ENCODE assay signal across 23 cellular contexts in genomic region chr3:111899966-111900365, GRCh38. TPM values are rescaled to one million over a fixed set of nuclear protein-coding genes. Genes with fewer than 3 reads are reported as not detected.
A peak's percentile ranks its signal among the peaks of the same experiment; 100 is the strongest.
DNase-seq lines count a peak whose midpoint lies in the region; ATAC-seq, FAIRE-seq and TF ChIP-seq lines count a peak whose summit lies in the region.
"Had no signal": no experiment of that assay in that cellular context is flagged by ENCODE, and none has a peak within 500 bp of the region (broad histone marks: within the 10 kb centered on the region; RNA-seq: fewer than 3 reads in every experiment).

No MANE protein-coding gene starts in this region.

- no peaks in the 10 kb centered on the region for H3K27me3 Mint-ChIP-seq in osteocyte (ENCODE audit: unreplicated experiment)
- no peaks in the 10 kb centered on the region for H3K27me3 Mint-ChIP-seq in activated T-helper 1 cell treated with anti-CD3 and anti-CD28 coated beads, Interleukin-12 subunit alpha, Interleukin-12 subunit beta, Interleukin-2, Interleukin-4 antibody, amounts not matched to agents 30 ng/mL and 10 ng/mL and 1 ng/mL, durations not matched to agents 14 hours and 24 hours and 36 hours (ENCODE audit: insufficient read depth)
- H3K27me3 Mint-ChIP-seq: CD4-positive, alpha-beta memory T cell had no signal

- TF ChIP-seq CTCF in PC-9 (conservative IDR thresholded peaks at IDR 0.05): no peak
- TF ChIP-seq CTCF in osteocyte (IDR thresholded peaks at IDR 0.05): no peak

- peaks cover 25% of the 10 kb centered on the region for H3K9me3 ChIP-seq in PC-9 (ENCODE audit: insufficient read depth, low read depth)

- H2AFZ ChIP-seq in PC-9: no peak overlapping the region

- peaks cover 65% of the 10 kb centered on the region for H3F3A ChIP-seq in PC-9 (ENCODE audit: insufficient read depth, low read depth)

- peaks cover 30% of the 10 kb centered on the region for H3K4me1 Mint-ChIP-seq in osteocyte (ENCODE audit: unreplicated experiment)
- peaks cover 5% of the 10 kb centered on the region for H3K4me1 Mint-ChIP-seq in activated T-helper 1 cell treated with anti-CD3 and anti-CD28 coated beads, Interleukin-12 subunit alpha, Interleukin-12 subunit beta, Interleukin-2, Interleukin-4 antibody, amounts not matched to agents 30 ng/mL and 10 ng/mL and 1 ng/mL, durations not matched to agents 14 hours and 24 hours and 36 hours (ENCODE audit: low read depth)
- H3K4me1 Mint-ChIP-seq: IgD-negative memory B cell had no signal

- H3K4me3 ChIP-seq in PC-9: no peak overlapping the region

- H3K27ac ChIP-seq in PC-9 (peak overlapping the region; percentile 6), substantia nigra (ENCODE audit: low read depth, low read length, poor library complexity, severe bottlenecking) (no peak overlapping the region)

- CTCF ChIA-PET in PC-9 (lab: Charles Lee): no interaction called here

- peaks cover 44% of the 10 kb centered on the region for H3K36me3 Mint-ChIP-seq in osteocyte (ENCODE audit: unreplicated experiment)
- H3K36me3 Mint-ChIP-seq in activated T-helper 1 cell treated with anti-CD3 and anti-CD28 coated beads, Interleukin-12 subunit alpha, Interleukin-12 subunit beta, Interleukin-2, Interleukin-4 antibody, amounts not matched to agents 30 ng/mL and 10 ng/mL and 1 ng/mL, durations not matched to agents 14 hours and 24 hours and 36 hours (ENCODE audit: low read depth): peaks cover 1% of the 10 kb centered on the region

- intact Hi-C loops in PC-9 (cut with micrococcal nuclease; ENCODE audit: unreplicated experiment): no loop called here
- intact Hi-C loops in activated T-helper 1 cell treated with anti-CD3 and anti-CD28 coated beads, Interleukin-12 subunit alpha, Interleukin-12 subunit beta, Interleukin-2, Interleukin-4 antibody, amounts not matched to agents 30 ng/mL and 10 ng/mL and 1 ng/mL, durations not matched to agents 14 hours and 24 hours and 36 hours (cut with micrococcal nuclease): no loop called here

- H3K9me3 Mint-ChIP-seq in osteocyte (ENCODE audit: unreplicated experiment): peaks cover 9% of the 10 kb centered on the region
- H3K9me3 Mint-ChIP-seq in activated T-helper 1 cell treated with anti-CD3 and anti-CD28 coated beads, Interleukin-12 subunit alpha, Interleukin-12 subunit beta, Interleukin-2, Interleukin-4 antibody, amounts not matched to agents 30 ng/mL and 10 ng/mL and 1 ng/mL, durations not matched to agents 14 hours and 24 hours and 36 hours: no peaks in the 10 kb centered on the region
- H3K9me3 Mint-ChIP-seq: CD4-positive, alpha-beta memory T cell; IgD-negative memory B cell had no signal

- H3K4me3 Mint-ChIP-seq in osteocyte (ENCODE audit: unreplicated experiment): no peak overlapping the region
- no peak overlapping the region for H3K4me3 Mint-ChIP-seq in activated T-helper 1 cell treated with anti-CD3 and anti-CD28 coated beads, Interleukin-12 subunit alpha, Interleukin-12 subunit beta, Interleukin-2, Interleukin-4 antibody, amounts not matched to agents 30 ng/mL and 10 ng/mL and 1 ng/mL, durations not matched to agents 14 hours and 24 hours and 36 hours
- H3K4me3 Mint-ChIP-seq: CD4-positive, alpha-beta memory T cell; IgD-negative memory B cell had no signal

- H3K79me2 ChIP-seq in PC-9 (ENCODE audit: low read depth): peaks cover 78% of the 10 kb centered on the region

- no peaks in the 10 kb centered on the region for H4K20me1 ChIP-seq in PC-9 (ENCODE audit: insufficient read depth)

- peak; percentile 68 for ATAC-seq in GM21390 (IDR thresholded peaks at IDR 0.05; ENCODE audit: unreplicated experiment)

- peak overlapping the region; percentile 47 for H3K27ac Mint-ChIP-seq in osteocyte (ENCODE audit: unreplicated experiment)
- no peak overlapping the region for H3K27ac Mint-ChIP-seq in activated T-helper 1 cell treated with anti-CD3 and anti-CD28 coated beads, Interleukin-12 subunit alpha, Interleukin-12 subunit beta, Interleukin-2, Interleukin-4 antibody, amounts not matched to agents 30 ng/mL and 10 ng/mL and 1 ng/mL, durations not matched to agents 14 hours and 24 hours and 36 hours
- H3K27ac Mint-ChIP-seq: CD4-positive, alpha-beta memory T cell had no signal

- no TSS peak for BruUV-seq in PC-9 (replicated peaks; lab: Mats Ljungman, UMichigan)

- DNase-seq in GM18507 (ENCODE audit: extremely low spot score, insufficient read length, low read depth) (no peak), PC-9 (no peak), osteocyte (ENCODE audit: extremely low spot score, unreplicated experiment) (no peak), activated gamma-delta T cell treated with Interleukin-2 at 50 U/mL for 16 hours (no peak), substantia nigra (lab: John Stamatoyannopoulos, UW) (no peak)
- DNase-seq in activated T-helper 1 cell treated with anti-CD3 and anti-CD28 coated beads, Interleukin-12 subunit alpha, Interleukin-12 subunit beta, Interleukin-2, Interleukin-4 antibody, amounts not matched to agents 30 ng/mL and 10 ng/mL and 1 ng/mL, durations not matched to agents 14 hours and 24 hours and 36 hours (ENCODE audit: low spot score): no peak
- DNase-seq: C1 segment of cervical spinal cord; CD4-positive, alpha-beta memory T cell; COR-L47; DMS53; MV-4-11; NCI-H1105; NCI-H1436 treated with DMSO at 0.1 percent for 48 hours; NCI-H187 treated with DMSO at 0.1 percent for 48 hours; NCI-H446; NCI-H524 treated with DMSO at 0.1 percent for 48 hours; NCI-H774; RPMI8226; SHP77 had no signal

- H3K36me3 ChIP-seq in PC-9 (ENCODE audit: low read depth): peaks cover 56% of the 10 kb centered on the region

- FAIRE-seq in GM18507 (lab: Jason Lieb, UNC): peak; percentile 9
- FAIRE-seq: G401.6, H1 had no signal

- no peaks in the 10 kb centered on the region for H3K27me3 ChIP-seq in PC-9 (ENCODE audit: insufficient read depth, low read depth)

- no peaks in the 10 kb centered on the region for H3K9me2 ChIP-seq in PC-9 (ENCODE audit: insufficient read depth)

- no peak overlapping the region for H3K4me2 ChIP-seq in PC-9

- H3K4me1 ChIP-seq in PC-9 (replicated peaks; ENCODE audit: insufficient read depth): peaks cover 44% of the 10 kb centered on the region

- POLR2A ChIA-PET in PC-9 (lab: Charles Lee; ENCODE audit: unreplicated experiment): interaction anchor here (0.6 kb wide), 1 partner anchor 11 kb away, joined by 3 read pairs; no protein-coding TSS in a partner anchor

RNA-seq across cellular contexts. Expression of gene PHLDB2, which starts 40.9 kb away (rescaled TPM):
- total RNA-seq in PC-9 (2021) (42.7 and 55.0 TPM in 2 replicates), osteocyte (134 and 138 TPM in 2 replicates)
- total RNA-seq in activated T-helper 1 cell treated with anti-CD3 and anti-CD28 coated beads, Interleukin-12 subunit alpha, Interleukin-12 subunit beta, Interleukin-2, Interleukin-4 antibody, amounts not matched to agents 30 ng/mL and 10 ng/mL and 1 ng/mL, durations not matched to agents 14 hours and 24 hours and 36 hours: 0.61 and 0.75 TPM in 2 replicates

Comparison
In these comparisons a context has a peak if more than half of its experiments do, and no peak if none do; other contexts are left out.
1. RNA of gene PHLDB2, which starts 40.9 kb away (total RNA-seq): 134 to 138 TPM in osteocyte and 42.7 to 55.0 TPM in PC-9; 0.61 to 0.75 TPM in activated T-helper 1 cell treated with anti-CD3 and anti-CD28 coated beads, Interleukin-12 subunit alpha, Interleukin-12 subunit beta, Interleukin-2, Interleukin-4 antibody, amounts not matched to agents 30 ng/mL and 10 ng/mL and 1 ng/mL, durations not matched to agents 14 hours and 24 hours and 36 hours; every median in the first group is over 10 times any median in the second.